In genomic region chr14:95523818-95524448, GRCh38 we compare ENCODE assay signal across 8 cellular contexts. TPM values are rescaled to one million over a fixed set of nuclear protein-coding genes. Genes with fewer than 3 reads are reported as not detected.
A peak's percentile ranks its signal among the peaks of the same experiment; 100 is the strongest.
DNase-seq lines count a peak whose midpoint lies in the region; ATAC-seq, FAIRE-seq and TF ChIP-seq lines count a peak whose summit lies in the region.

No MANE protein-coding gene starts in this region.

- H3K9me3 Mint-ChIP-seq in activated naive CD4-positive, alpha-beta T cell treated with anti-CD3 and anti-CD28 coated beads for 36 hours: no peaks in the 10 kb centered on the region
- H3K9me3 Mint-ChIP-seq in WTC11: no peaks in the 10 kb centered on the region

- peak; percentile 24; the same call in 1 of the 2 replicates for TF ChIP-seq CTCF in AG04450 (IDR thresholded peaks at IDR 0.05; ENCODE audit: low read depth, low read length)
- TF ChIP-seq CTCF in WTC11 (IDR thresholded peaks at IDR 0.05): no peak

- ATAC-seq in WTC11: no peak
- ATAC-seq in GM18502 (IDR thresholded peaks at IDR 0.05; ENCODE audit: poor library complexity, unreplicated experiment): no peak

- peak overlapping the region; percentile 97 for H3K27ac Mint-ChIP-seq in activated naive CD4-positive, alpha-beta T cell treated with anti-CD3 and anti-CD28 coated beads for 36 hours
- no peak overlapping the region for H3K27ac Mint-ChIP-seq in WTC11

- H3K27me3 Mint-ChIP-seq in activated naive CD4-positive, alpha-beta T cell treated with anti-CD3 and anti-CD28 coated beads for 36 hours (ENCODE audit: low read depth): no peaks in the 10 kb centered on the region
- H3K27me3 Mint-ChIP-seq in WTC11 (ENCODE audit: low read depth): peaks cover 3% of the 10 kb centered on the region

- peak overlapping the region; percentile 80 for H3K4me3 Mint-ChIP-seq in activated naive CD4-positive, alpha-beta T cell treated with anti-CD3 and anti-CD28 coated beads for 36 hours
- H3K4me3 Mint-ChIP-seq in WTC11: no peak overlapping the region

- H3K4me3 ChIP-seq in AG04450 (ENCODE audit: low read depth, low read length): no peak overlapping the region; the same call in 1 of the 2 replicates

- peak overlapping the region; percentile 98 for H3K27ac ChIP-seq in AG04450 (ENCODE audit: low read depth, low read length)

- DNase-seq in AG04450 (ENCODE audit: low read depth, low spot score) (peak; percentile 68), NCI-H2029 (lab: John Stamatoyannopoulos, UW) (peak; percentile 59), iris pigment epithelial cell (ENCODE audit: low read depth) (peak; percentile 59), frontal cortex (ENCODE audit: low spot score in 2 of 2) (no peak), WTC11 (ENCODE audit: low spot score) (no peak), NCI-H187 (lab: John Stamatoyannopoulos, UW) (no peak)
- DNase-seq in activated naive CD4-positive, alpha-beta T cell treated with anti-CD3 and anti-CD28 coated beads for 36 hours: peak; percentile 68

- POLR2A ChIA-PET in AG04450 (lab: Yijun Ruan, JAX): interaction anchor here (1.0 to 1.3 kb wide), 5 partner anchors 9 to 41 kb away, joined by 3 to 6 read pairs (median 4); partner anchors contain the start of gene GLRX5
- POLR2A ChIA-PET in WTC11 (lab: Charles Lee): no interaction called here

- H3K9me3 ChIP-seq in AG04450 (ENCODE audit: control insufficient read depth, insufficient read depth, low read length): no peaks in the 10 kb centered on the region

- CTCF ChIA-PET in AG04450 (lab: Charles Lee): interaction anchor here (0.7 to 10.5 kb wide), 6 partner anchors 23 to 575 kb away, joined by 3 to 145 read pairs (median 4); no protein-coding TSS in a partner anchor
- CTCF ChIA-PET in activated naive CD4-positive, alpha-beta T cell treated with anti-CD3 and anti-CD28 coated beads for 36 hours (lab: Charles Lee): interaction anchor here (0.7 to 8.6 kb wide), 11 partner anchors 9 to 258 kb away, joined by 3 to 184 read pairs (median 4); partner anchors contain the start of gene GLRX5
- CTCF ChIA-PET in WTC11 (lab: Charles Lee): interaction anchor here (1.0 to 4.3 kb wide), 3 partner anchors 72 to 84 kb away, joined by 3 to 41 read pairs (median 10); no protein-coding TSS in a partner anchor

- peaks cover 2% of the 10 kb centered on the region for H3K36me3 Mint-ChIP-seq in activated naive CD4-positive, alpha-beta T cell treated with anti-CD3 and anti-CD28 coated beads for 36 hours (ENCODE audit: low read depth)
- H3K36me3 Mint-ChIP-seq in WTC11: no peaks in the 10 kb centered on the region

- no peaks in the 10 kb centered on the region for H3K27me3 ChIP-seq in AG04450 (ENCODE audit: control insufficient read depth, insufficient read depth, low read length)

- peaks cover 78% of the 10 kb centered on the region for H3K4me1 Mint-ChIP-seq in activated naive CD4-positive, alpha-beta T cell treated with anti-CD3 and anti-CD28 coated beads for 36 hours (ENCODE audit: low read depth)
- peaks cover 14% of the 10 kb centered on the region for H3K4me1 Mint-ChIP-seq in WTC11

- no peak for FAIRE-seq in frontal cortex (lab: Jason Lieb, UNC)

- intact Hi-C loops in activated naive CD4-positive, alpha-beta T cell treated with anti-CD3 and anti-CD28 coated beads for 36 hours (cut with micrococcal nuclease): loop anchor here (1.0 to 5.0 kb wide), 6 partner anchors 8 to 1567 kb away; partner anchors contain the start of genes SYNE3 and VRK1

TF ChIP-seq in WTC11, 78 proteins besides CTCF, POLR2A, EP300 and RAD21:
- TF ChIP-seq AR (CRISPR knock-in tag; IDR thresholded peaks at IDR 0.05) (no peak), ZSCAN18 (CRISPR knock-in tag; IDR thresholded peaks at IDR 0.05) (no peak), NR1H2 (CRISPR knock-in tag; IDR thresholded peaks at IDR 0.05) (no peak), ZNF263 (CRISPR knock-in tag; IDR thresholded peaks at IDR 0.05; ENCODE audit: low read depth) (no peak)

RNA-seq across cellular contexts. Expression of gene SYNE3, which starts 7.5 kb away (rescaled TPM):
- polyA plus RNA-seq in AG04450 (2011; rRNA removed): 4.2 and 4.4 TPM in 2 replicates
- 9.8 and 9.9 TPM in 2 replicates for polyA minus RNA-seq in AG04450 (2011; rRNA and poly(A)+ RNA removed)
- 10 to 100 TPM; 21.6 to 22.8 TPM for total RNA-seq in activated naive CD4-positive, alpha-beta T cell treated with anti-CD3 and anti-CD28 coated beads for 36 hours
- total RNA-seq in frontal cortex: 1.2 TPM
- total RNA-seq in WTC11 (2021): 0.21 to 0.34 TPM (median 0.24 TPM) in 3 replicates

RNA-seq across cellular contexts. Expression of gene GLRX5, which starts 10.9 kb away (rescaled TPM):
- 43.6 and 58.6 TPM in 2 replicates for polyA plus RNA-seq in AG04450 (2011; rRNA removed)
- 16.5 and 17.9 TPM in 2 replicates for polyA minus RNA-seq in AG04450 (2011; rRNA and poly(A)+ RNA removed)
- 10 to 100 TPM; 34.2 to 34.6 TPM for total RNA-seq in activated naive CD4-positive, alpha-beta T cell treated with anti-CD3 and anti-CD28 coated beads for 36 hours
- total RNA-seq in frontal cortex (31.8 TPM), WTC11 (2021) (72.8 to 78.3 TPM (median 76.2 TPM) in 3 replicates)

Comparison
In these comparisons a context has a peak if more than half of its experiments do, and no peak if none do; other contexts are left out.
1. DNase-seq: peak in AG04450 (single experiment), NCI-H2029 (single experiment), activated naive CD4-positive, alpha-beta T cell treated with anti-CD3 and anti-CD28 coated beads for 36 hours (single experiment) and iris pigment epithelial cell (single experiment); none in frontal cortex (0 of 2), WTC11 (single experiment) and NCI-H187 (0 of 2).
2. RNA of gene SYNE3, which starts 7.5 kb away (total RNA-seq): 21.6 to 22.8 TPM in activated naive CD4-positive, alpha-beta T cell treated with anti-CD3 and anti-CD28 coated beads for 36 hours; 1.2 TPM in frontal cortex (single experiment) and 0.21 to 0.34 TPM in WTC11; every median in the first group is over 10 times any median in the second.